ENCODE assay signal across 12 cellular contexts in the genomic region with DNA sequence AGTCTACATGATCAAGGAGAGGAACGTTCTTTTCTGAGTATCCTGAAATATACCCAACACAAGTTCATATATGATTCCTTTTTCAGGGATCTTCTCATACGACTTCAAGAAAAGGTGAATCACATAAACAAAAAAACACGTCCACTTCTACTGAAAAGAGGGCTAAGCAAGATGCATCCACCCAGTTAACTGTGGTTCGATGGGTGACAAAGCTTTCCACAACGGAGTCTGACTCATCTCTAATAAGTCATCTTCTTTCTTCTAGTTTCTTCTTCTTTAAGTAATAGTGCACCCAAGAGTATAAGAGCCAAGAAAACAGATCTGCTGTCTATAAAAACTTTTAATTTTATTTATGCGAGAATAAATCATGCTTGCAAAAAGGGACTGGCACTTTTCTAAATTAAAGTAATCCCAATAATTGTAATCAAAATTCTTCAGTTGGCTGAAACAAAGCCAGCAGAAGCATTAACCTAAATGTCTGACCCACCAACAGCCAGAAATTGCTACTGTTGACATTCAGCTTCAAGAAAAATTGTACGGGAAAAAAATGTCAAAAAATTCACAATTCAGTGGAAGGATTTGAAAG.
DNase-seq lines count a peak whose midpoint lies in the region; ATAC-seq, FAIRE-seq and TF ChIP-seq lines count a peak whose summit lies in the region.
"Had no signal": no experiment of that assay in that cellular context is flagged by ENCODE, and none has a peak within 500 bp of the region (broad histone marks: within the 10 kb centered on the region; RNA-seq: fewer than 3 reads in every experiment).

No MANE protein-coding gene starts in this region.

- peak; percentile 64 for DNase-seq in activated CD4-positive, alpha-beta T cell treated with anti-CD3 and anti-CD28 coated beads, Interleukin-2, amount 10 ng/mL, durations not matched to agents 24 days and 14 days
- no peak for DNase-seq in activated CD4-positive, alpha-beta T cell treated with anti-CD3 and anti-CD28 coated beads for 1 hour
- DNase-seq in HT-29 (ENCODE audit: low spot score) (peak; percentile 14), astrocyte (ENCODE audit: low read depth) (peak; percentile 89), osteocyte (ENCODE audit: extremely low spot score, unreplicated experiment) (no peak), hepatocyte (ENCODE audit: low spot score) (no peak), activated gamma-delta T cell (lab: John Stamatoyannopoulos, UW) (no peak)
- DNase-seq: GDM1, T-cell had no signal

- H3K36me3 Mint-ChIP-seq in activated CD4-positive, alpha-beta T cell treated with anti-CD3 and anti-CD28 coated beads, Interleukin-2, amount 10 ng/mL, durations not matched to agents 24 days and 14 days (ENCODE audit: low read depth) = peaks cover 17% of the 10 kb centered on the region
- H3K36me3 Mint-ChIP-seq in astrocyte (ENCODE audit: low read depth, unreplicated experiment) (no peaks in the 10 kb centered on the region), osteocyte (ENCODE audit: unreplicated experiment) (no peaks in the 10 kb centered on the region)
- H3K36me3 Mint-ChIP-seq: activated naive CD8-positive, alpha-beta T cell had no signal

- H2AFZ ChIP-seq in astrocyte (ENCODE audit: low read depth, low read length) (no peak overlapping the region), hepatocyte (no peak overlapping the region)

- H3K4me3 ChIP-seq in astrocyte (ENCODE audit: insufficient read depth, low read depth, low read length) (no peak overlapping the region), hepatocyte (no peak overlapping the region)

- H4K20me1 ChIP-seq in astrocyte (ENCODE audit: insufficient read depth, low read length) (no peaks in the 10 kb centered on the region), hepatocyte (ENCODE audit: insufficient read depth, poor library complexity, severe bottlenecking) (no peaks in the 10 kb centered on the region)

- 88% methylated on average over 7 of the region's 7 CpGs for WGBS in hepatocyte (ENCODE audit: low lambda C conversion rate, missing lambda C conversion rate)

- H3K9me3 ChIP-seq in astrocyte (ENCODE audit: insufficient read depth, low read depth, low read length) = no peaks in the 10 kb centered on the region
- no peaks in the 10 kb centered on the region for H3K9me3 ChIP-seq in hepatocyte (ENCODE audit: low read depth)

- no peak overlapping the region for H3K9ac ChIP-seq in astrocyte (ENCODE audit: low read length)

- peak overlapping the region; percentile 11 for H3K4me3 Mint-ChIP-seq in activated CD4-positive, alpha-beta T cell treated with anti-CD3 and anti-CD28 coated beads, Interleukin-2, amount 10 ng/mL, durations not matched to agents 24 days and 14 days
- H3K4me3 Mint-ChIP-seq in astrocyte (ENCODE audit: unreplicated experiment) (no peak overlapping the region), osteocyte (ENCODE audit: unreplicated experiment) (no peak overlapping the region)
- H3K4me3 Mint-ChIP-seq: activated naive CD8-positive, alpha-beta T cell; T-cell had no signal

- intact Hi-C loops in activated CD4-positive, alpha-beta T cell treated with anti-CD3 and anti-CD28 coated beads, Interleukin-2, amount 10 ng/mL, durations not matched to agents 24 days and 14 days (cut with micrococcal nuclease) = loop anchor here (1.0 to 10.0 kb wide), 7 partner anchors 37 to 656 kb away; partner anchors contain the start of gene CDK1

- no peaks in the 10 kb centered on the region for H3K36me3 ChIP-seq in astrocyte (ENCODE audit: insufficient read depth, low read length)
- H3K36me3 ChIP-seq in hepatocyte (replicated peaks; ENCODE audit: insufficient read depth, low read depth) = no peaks in the 10 kb centered on the region

- no peaks in the 10 kb centered on the region for H3K9me2 ChIP-seq in hepatocyte (replicated peaks; ENCODE audit: insufficient read depth)

- H3K4me1 ChIP-seq in astrocyte (ENCODE audit: insufficient read depth, low read length) (peaks cover 13% of the 10 kb centered on the region), hepatocyte (ENCODE audit: insufficient read depth) (no peaks in the 10 kb centered on the region)

- no peak for FAIRE-seq in astrocyte (lab: Jason Lieb, UNC)
- FAIRE-seq: HepG2 had no signal

- H3K79me2 ChIP-seq in astrocyte (ENCODE audit: insufficient read depth, low read length) (no peaks in the 10 kb centered on the region), hepatocyte (no peaks in the 10 kb centered on the region)

- H3K27me3 ChIP-seq in astrocyte (ENCODE audit: insufficient read depth, low read length) = no peaks in the 10 kb centered on the region
- no peaks in the 10 kb centered on the region for H3K27me3 ChIP-seq in hepatocyte

- H3K27ac Mint-ChIP-seq in activated CD4-positive, alpha-beta T cell treated with anti-CD3 and anti-CD28 coated beads, Interleukin-2, amount 10 ng/mL, durations not matched to agents 24 days and 14 days = peak overlapping the region; percentile 68
- H3K27ac Mint-ChIP-seq in astrocyte (ENCODE audit: unreplicated experiment) = no peak overlapping the region
- peak overlapping the region; percentile 15 for H3K27ac Mint-ChIP-seq in osteocyte (ENCODE audit: unreplicated experiment)
- H3K27ac Mint-ChIP-seq: activated naive CD8-positive, alpha-beta T cell had no signal

- H3K9me3 Mint-ChIP-seq in activated CD4-positive, alpha-beta T cell treated with anti-CD3 and anti-CD28 coated beads, Interleukin-2, amount 10 ng/mL, durations not matched to agents 24 days and 14 days = peaks cover 12% of the 10 kb centered on the region
- peaks cover 2% of the 10 kb centered on the region for H3K9me3 Mint-ChIP-seq in astrocyte (ENCODE audit: unreplicated experiment)
- H3K9me3 Mint-ChIP-seq in osteocyte (ENCODE audit: unreplicated experiment) = no peaks in the 10 kb centered on the region
- H3K9me3 Mint-ChIP-seq: T-cell had no signal

- H3K4me1 Mint-ChIP-seq in activated CD4-positive, alpha-beta T cell treated with anti-CD3 and anti-CD28 coated beads, Interleukin-2, amount 10 ng/mL, durations not matched to agents 24 days and 14 days = peaks cover 37% of the 10 kb centered on the region
- peaks cover 21% of the 10 kb centered on the region for H3K4me1 Mint-ChIP-seq in astrocyte (ENCODE audit: low read depth, unreplicated experiment)
- H3K4me1 Mint-ChIP-seq in osteocyte (ENCODE audit: unreplicated experiment) = peaks cover 47% of the 10 kb centered on the region

- peak overlapping the region; percentile 29 for H3K4me2 ChIP-seq in astrocyte (ENCODE audit: low read length)
- no peak overlapping the region for H3K4me2 ChIP-seq in hepatocyte

- H3K27me3 Mint-ChIP-seq in activated CD4-positive, alpha-beta T cell treated with anti-CD3 and anti-CD28 coated beads, Interleukin-2, amount 10 ng/mL, durations not matched to agents 24 days and 14 days = no peaks in the 10 kb centered on the region
- H3K27me3 Mint-ChIP-seq in astrocyte (ENCODE audit: low read depth, unreplicated experiment) (no peaks in the 10 kb centered on the region), osteocyte (ENCODE audit: unreplicated experiment) (no peaks in the 10 kb centered on the region)
- H3K27me3 Mint-ChIP-seq: activated naive CD8-positive, alpha-beta T cell; T-cell had no signal

- TF ChIP-seq CTCF in astrocyte (IDR thresholded peaks at IDR 0.05; ENCODE audit: insufficient read depth, low read depth, low read length) (no peak), osteocyte (IDR thresholded peaks at IDR 0.05) (no peak), hepatocyte (IDR thresholded peaks at IDR 0.05; ENCODE audit: poor library complexity) (no peak)

- H3K27ac ChIP-seq in astrocyte (ENCODE audit: low read depth, low read length) (peak overlapping the region; percentile 5), hepatocyte (no peak overlapping the region)

- no peak for ATAC-seq in GM21619 (IDR thresholded peaks at IDR 0.05; ENCODE audit: unreplicated experiment)
- ATAC-seq: HepG2 had no signal

Comparison
In these comparisons a context has a peak if more than half of its experiments do, and no peak if none do; other contexts are left out.
1. DNase-seq: peak in activated CD4-positive, alpha-beta T cell treated with anti-CD3 and anti-CD28 coated beads, Interleukin-2, amount 10 ng/mL, durations not matched to agents 24 days and 14 days (single experiment), HT-29 (single experiment) and astrocyte (single experiment); none in activated CD4-positive, alpha-beta T cell treated with anti-CD3 and anti-CD28 coated beads for 1 hour (single experiment), osteocyte (single experiment), hepatocyte (single experiment) and activated gamma-delta T cell (single experiment).